In the genomic region with DNA sequence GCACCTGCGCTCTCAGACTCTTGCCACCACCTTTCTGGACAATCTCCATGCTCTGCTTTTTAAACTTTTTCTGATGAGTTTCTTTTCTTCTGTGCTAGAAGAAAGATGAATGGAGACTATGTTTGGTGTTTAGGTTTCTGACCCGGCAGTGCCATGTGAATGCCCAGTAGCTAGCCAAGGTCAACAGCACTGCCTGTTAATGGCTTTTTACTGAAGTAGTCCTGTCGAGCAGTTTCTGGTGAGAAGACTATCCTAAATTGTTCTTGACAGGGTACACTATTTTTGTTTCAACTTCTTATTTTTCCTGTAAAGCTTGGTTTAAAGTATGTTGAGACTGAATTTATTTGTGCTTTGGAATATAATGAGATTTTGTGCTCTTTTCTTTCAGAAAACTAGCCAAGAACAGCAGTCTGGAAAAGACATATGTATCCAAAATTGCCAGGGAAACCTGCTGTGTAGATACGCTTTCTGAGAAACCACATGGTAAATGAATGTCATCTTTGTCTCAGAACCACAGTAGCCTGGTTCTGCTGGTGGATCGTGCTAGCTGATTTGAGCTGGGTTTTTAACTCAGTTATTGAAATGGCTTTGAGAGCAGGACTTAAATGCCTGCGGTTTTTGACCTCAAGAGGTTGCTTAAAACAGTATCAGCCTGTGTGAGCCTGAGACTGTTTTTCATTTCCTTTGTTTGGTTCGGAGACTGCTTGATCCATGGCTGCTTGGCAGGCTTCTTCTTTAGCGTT, we compare ENCODE assay signal across 9 cellular contexts. TPM values are rescaled to one million over a fixed set of nuclear protein-coding genes. Genes with fewer than 3 reads are reported as not detected.
DNase-seq lines count a peak whose midpoint lies in the region; ATAC-seq, FAIRE-seq and TF ChIP-seq lines count a peak whose summit lies in the region.
"Had no signal": no experiment of that assay in that cellular context is flagged by ENCODE, and none has a peak within 500 bp of the region (broad histone marks: within the 10 kb centered on the region; RNA-seq: fewer than 3 reads in every experiment).

No MANE protein-coding gene starts in this region.

- POLR2A ChIA-PET in T-cell (lab: Charles Lee), result interaction anchor here in 1 of 2 donors (0.6 kb wide), 1 partner anchor 184 kb away, joined by 3 read pairs; no protein-coding TSS in a partner anchor
- POLR2A ChIA-PET in A673 (lab: Charles Lee; ENCODE audit: low non-redundant PET), result no interaction called here

- WGBS in pancreas, 2 donors, result 74 to 80% methylated on average over 8 of the region's 8 CpGs

- H3K4me3 Mint-ChIP-seq in T-cell, result peak overlapping the region in 1 of 3 donors; percentile 47
- peak overlapping the region; percentile 42 to 61 (median 57) for H3K4me3 Mint-ChIP-seq in immature natural killer cell

- H3K9me3 ChIP-seq in pancreas (no peaks in the 10 kb centered on the region), A673 (ENCODE audit: low read depth, low read length, poor library complexity, severe bottlenecking) (no peaks in the 10 kb centered on the region)
- H3K9me3 ChIP-seq: heart right ventricle had no signal

- no peak for FAIRE-seq in pancreas (lab: Jason Lieb, UNC)

- DNase-seq in Daoy (ENCODE audit: low read depth), result peak; percentile 27
- peak; percentile 71 for DNase-seq in H4 (ENCODE audit: low spot score)
- peak in 10 of 34 experiments; percentile 2 to 32 (median 8) for DNase-seq in T-cell
- peak; percentile 29 to 58 (median 49) for DNase-seq in immature natural killer cell
- no peak for DNase-seq in pancreas
- DNase-seq in A673 (ENCODE audit: low spot score), result no peak
- DNase-seq in activated CD4-positive, alpha-beta T cell treated with anti-CD3 and anti-CD28 coated beads, Interleukin-2, amount 50 U/mL, for 48 hours, result no peak
- DNase-seq: heart right ventricle had no signal

- H3K36me3 ChIP-seq in pancreas, result no peaks in the 10 kb centered on the region
- no peaks in the 10 kb centered on the region for H3K36me3 ChIP-seq in A673 (ENCODE audit: insufficient read depth, low read length, poor library complexity, severe bottlenecking)

- H3K4me1 ChIP-seq in pancreas, result no peaks in the 10 kb centered on the region
- H3K4me1 ChIP-seq in A673 (ENCODE audit: insufficient read depth, low read length, poor library complexity, severe bottlenecking), result no peaks in the 10 kb centered on the region

- CTCF ChIA-PET in T-cell (lab: Charles Lee), result interaction anchor here in 1 of 2 donors (0.5 to 1.1 kb wide), 4 partner anchors 8 to 318 kb away, joined by 3 to 9 read pairs (median 4); no protein-coding TSS in a partner anchor
- CTCF ChIA-PET in A673 (lab: Charles Lee), result interaction anchor here (0.6 to 0.7 kb wide), 2 partner anchors 42 to 59 kb away, joined by 3 to 8 read pairs; no protein-coding TSS in a partner anchor

- no peaks in the 10 kb centered on the region for H3K9me3 Mint-ChIP-seq in T-cell
- H3K9me3 Mint-ChIP-seq in immature natural killer cell, result no peaks in the 10 kb centered on the region

- H3K4me1 Mint-ChIP-seq in T-cell (peaks cover 83 to 88% (median 87%) of the 10 kb centered on the region in 3 donors), immature natural killer cell (peaks cover 84 to 98% of the 10 kb centered on the region in 2 donors)

- peaks cover 52% of the 10 kb centered on the region for H3K36me3 Mint-ChIP-seq in T-cell
- H3K36me3 Mint-ChIP-seq in immature natural killer cell, result peaks cover 0 to 18% (median 13%) of the 10 kb centered on the region in 3 donors

- no TSS peak for BruUV-seq in A673 (replicated peaks; lab: Mats Ljungman, UMichigan)

- intact Hi-C loops in pancreas (cut with DNase I) (no loop called here), A673 (cut with micrococcal nuclease; ENCODE audit: unreplicated experiment) (no loop called here)

- H3K27me3 Mint-ChIP-seq in T-cell (no peaks in the 10 kb centered on the region), immature natural killer cell (ENCODE audit: low read depth in 3 of 3) (peaks cover 0 to 4% (median 0%) of the 10 kb centered on the region in 3 donors)

- TF ChIP-seq CTCF in pancreas (IDR thresholded peaks at IDR 0.05), result no peak
- no peak for TF ChIP-seq CTCF in A673 (conservative IDR thresholded peaks at IDR 0.05; ENCODE audit: low read depth, low read length)

- no peak overlapping the region for H3K4me3 ChIP-seq in pancreas
- H3K4me3 ChIP-seq in A673 (ENCODE audit: low read depth, low read length, poor library complexity, severe bottlenecking), result no peak overlapping the region
- H3K4me3 ChIP-seq: heart right ventricle had no signal

- H3K27ac ChIP-seq in pancreas (no peak overlapping the region), A673 (ENCODE audit: low read depth, low read length, poor library complexity, severe bottlenecking) (no peak overlapping the region)

- no peaks in the 10 kb centered on the region for H3K27me3 ChIP-seq in pancreas
- no peaks in the 10 kb centered on the region for H3K27me3 ChIP-seq in A673 (replicated peaks; ENCODE audit: insufficient read depth, low read depth, low read length, poor library complexity)
- H3K27me3 ChIP-seq: heart right ventricle had no signal

- peak; percentile 71 to 82 (median 77) for ATAC-seq in T-cell (replicated peaks in 1 of 4)
- no peak for ATAC-seq in pancreas
- ATAC-seq in GM18870 (IDR thresholded peaks at IDR 0.05; ENCODE audit: unreplicated experiment), result no peak

- H3K27ac Mint-ChIP-seq in T-cell (peak overlapping the region; percentile 79 to 80), immature natural killer cell (peak overlapping the region; percentile 59 to 85 (median 72))

RNA-seq across cellular contexts. Expression of a gene that starts 48.1 kb away (rescaled TPM):
- total RNA-seq in Daoy (2014; rRNA removed; shearing (Covaris generic)), result not detected in 2 replicates
- not detected in 2 replicates for total RNA-seq in H4 (2014; rRNA removed; shearing (Covaris generic))
- total RNA-seq in T-cell (under 1 TPM in 1 of 5 donors, not detected in 4; 0.09 TPM), pancreas (1 to 10 TPM in 1 of 6 donors, under 1 TPM in 4, not detected in 1; 0.04 to 1.3 (median 0.16) TPM), A673 (2021) (not detected in 2 replicates)
- polyA plus RNA-seq in immature natural killer cell (under 1 TPM in 1 of 3 donors, not detected in 2; 0.04 TPM), pancreas (under 1 TPM; 0.04 to 0.05 TPM)

Comparison
In these comparisons a context has a peak if more than half of its experiments do, and no peak if none do; other contexts are left out.
1. DNase-seq: peak in Daoy (single experiment), H4 (single experiment) and immature natural killer cell (3 of 3); none in pancreas (0 of 6), A673 (single experiment) and activated CD4-positive, alpha-beta T cell treated with anti-CD3 and anti-CD28 coated beads, Interleukin-2, amount 50 U/mL, for 48 hours (0 of 2).
2. ATAC-seq: peak in T-cell (4 of 4); none in pancreas (0 of 4) and GM18870 (single experiment).